In the genomic region with DNA sequence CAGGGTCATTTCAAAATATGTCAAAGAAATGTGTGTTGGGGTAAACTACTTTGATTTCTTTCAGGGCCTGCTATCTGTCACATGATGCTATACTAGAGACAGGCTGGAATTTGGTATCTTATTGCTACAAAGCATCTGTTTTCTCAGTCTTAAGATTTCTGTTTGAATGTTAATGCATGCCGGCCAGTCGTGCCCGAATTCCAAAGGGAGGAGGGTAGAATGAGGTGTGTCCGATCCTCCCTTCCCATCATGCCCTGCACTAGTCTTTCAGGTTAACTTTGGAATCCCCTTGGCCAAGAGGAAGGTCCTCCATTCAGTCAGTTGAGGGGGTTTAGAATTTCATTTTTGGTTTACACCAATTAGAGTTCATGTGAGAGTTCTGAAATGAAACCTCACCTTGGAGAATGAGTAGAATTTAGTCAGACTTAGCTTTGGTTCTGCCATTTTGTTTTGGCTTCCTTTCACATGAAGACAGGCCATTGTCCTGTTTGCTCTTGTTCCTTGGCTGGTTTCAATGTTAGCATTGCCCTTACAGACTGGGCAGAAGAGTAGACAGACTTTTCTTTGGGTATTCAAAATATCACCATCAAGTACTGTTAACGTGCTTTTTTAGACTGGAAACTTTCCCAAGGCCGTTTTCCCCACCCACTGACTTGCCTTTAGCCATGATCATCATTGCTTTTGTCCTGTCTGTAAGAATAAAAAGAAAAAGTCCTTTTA, we compare ENCODE assay signal across 1 cellular context.
TF ChIP-seq lines count a peak whose summit lies in the region.

No MANE protein-coding gene starts in this region.

TF ChIP-seq in H1, 55 proteins besides CTCF, POLR2A, EP300 and RAD21:
- TF ChIP-seq SIX5 (IDR thresholded peaks at IDR 0.05; ENCODE audit: low read depth, low read length) (no peak), YY1 (IDR thresholded peaks at IDR 0.05; ENCODE audit: low read depth, low read length) (0 out of 2 replicates have a peak, but pooled peaks have one; percentile 33), TEAD4 (IDR thresholded peaks at IDR 0.05; ENCODE audit: low read depth, low read length) (peak; percentile 69), BCL11A (IDR thresholded peaks at IDR 0.05; ENCODE audit: low read depth in 2 of 2, low read length in 2 of 2) (no peak), NRF1 (IDR thresholded peaks at IDR 0.05; ENCODE audit: low read depth, low read length) (no peak), CHD2 (IDR thresholded peaks at IDR 0.05; ENCODE audit: low read length) (no peak), ATF2 (IDR thresholded peaks at IDR 0.05; ENCODE audit: low read length) (no peak), TAF7 (optimal IDR thresholded peaks at IDR 0.05; ENCODE audit: borderline replicate concordance, low read depth, low read length) (no peak), PHF8 (conservative IDR thresholded peaks at IDR 0.05; ENCODE audit: low read depth, low read length) (no peak), CTBP2 (IDR thresholded peaks at IDR 0.05; ENCODE audit: borderline replicate concordance, insufficient read depth, insufficient read length, low read length) (no peak), CHD1 (IDR thresholded peaks at IDR 0.05; ENCODE audit: low read depth, low read length) (no peak), BACH1 (IDR thresholded peaks at IDR 0.05; ENCODE audit: low read length) (no peak), NANOG (IDR thresholded peaks at IDR 0.05; ENCODE audit: insufficient read depth, low read depth, low read length, poor library complexity, severe bottlenecking) (no peak)
- TF ChIP-seq, protein P1, sequence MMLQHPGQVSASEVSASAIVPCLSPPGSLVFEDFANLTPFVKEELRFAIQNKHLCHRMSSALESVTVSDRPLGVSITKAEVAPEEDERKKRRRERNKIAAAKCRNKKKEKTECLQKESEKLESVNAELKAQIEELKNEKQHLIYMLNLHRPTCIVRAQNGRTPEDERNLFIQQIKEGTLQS (IDR thresholded peaks at IDR 0.05; ENCODE audit: insufficient read depth, low read depth, low read length), result no peak
